ENCODE assay signal across 22 cellular contexts in the genomic region with DNA sequence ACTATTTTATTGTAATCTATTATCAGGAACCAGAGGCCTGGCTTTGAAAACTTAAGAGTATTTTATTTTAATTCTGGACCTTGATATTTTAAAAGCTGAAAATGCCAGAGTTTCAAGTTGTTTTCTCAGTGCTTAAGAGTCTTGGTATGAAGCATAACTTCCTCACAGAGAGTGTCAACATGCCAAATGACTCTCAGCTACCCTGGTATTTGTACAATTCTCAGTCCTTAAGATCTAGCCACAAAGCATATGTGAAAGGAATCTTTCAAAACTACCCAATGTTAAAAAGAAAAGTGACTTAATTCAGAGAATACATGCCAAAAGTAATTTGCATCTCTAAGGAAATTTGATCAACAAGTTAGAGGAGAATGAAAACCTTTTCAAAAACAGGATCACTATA.
DNase-seq lines count a peak whose midpoint lies in the region; ATAC-seq and TF ChIP-seq lines count a peak whose summit lies in the region.
"Had no signal": no experiment of that assay in that cellular context is flagged by ENCODE, and none has a peak within 500 bp of the region (broad histone marks: within the 10 kb centered on the region; RNA-seq: fewer than 3 reads in every experiment).

No MANE protein-coding gene starts in this region.

- H3K27me3 ChIP-seq in GM23248 (replicated peaks; ENCODE audit: insufficient read depth) (no peaks in the 10 kb centered on the region), tibial nerve (no peaks in the 10 kb centered on the region), right cardiac atrium (ENCODE audit: control insufficient read depth, insufficient read depth) (no peaks in the 10 kb centered on the region)
- H3K27me3 ChIP-seq: BLaER1, gastroesophageal sphincter, MG63 had no signal

- H3K9me3 ChIP-seq in GM23248 (ENCODE audit: low read depth): no peaks in the 10 kb centered on the region
- no peaks in the 10 kb centered on the region for H3K9me3 ChIP-seq in tibial nerve
- no peaks in the 10 kb centered on the region for H3K9me3 ChIP-seq in right cardiac atrium (ENCODE audit: control insufficient read depth, low read length)
- H3K9me3 ChIP-seq: BLaER1, gastroesophageal sphincter, MG63 had no signal

- peaks cover 33% of the 10 kb centered on the region for H3K4me1 ChIP-seq in GM23248 (ENCODE audit: insufficient read depth)
- H3K4me1 ChIP-seq in tibial nerve: no peaks in the 10 kb centered on the region
- no peaks in the 10 kb centered on the region for H3K4me1 ChIP-seq in right cardiac atrium (ENCODE audit: control insufficient read depth, insufficient read depth, low read length)
- H3K4me1 ChIP-seq: BLaER1, gastroesophageal sphincter had no signal

- ATAC-seq in HG03565 (IDR thresholded peaks at IDR 0.05; ENCODE audit: unreplicated experiment): no peak
- ATAC-seq in GM18502 (IDR thresholded peaks at IDR 0.05; ENCODE audit: poor library complexity, unreplicated experiment): no peak
- no peak for ATAC-seq in right cardiac atrium
- ATAC-seq: gastroesophageal sphincter, natural killer cell had no signal

- no peak for TF ChIP-seq CTCF in tibial nerve (IDR thresholded peaks at IDR 0.05)

- intact Hi-C loops in right cardiac atrium (cut with DNase I): no loop called here

- H3K4me2 ChIP-seq in GM23248 (ENCODE audit: unreplicated experiment): peak overlapping the region; percentile 63
- H3K4me2 ChIP-seq: BLaER1, PC-9 had no signal

- H3K79me2 ChIP-seq in GM23248 (ENCODE audit: insufficient read depth): no peaks in the 10 kb centered on the region

- TF ChIP-seq EP300 in tibial nerve (IDR thresholded peaks at IDR 0.05): no peak

- no peaks in the 10 kb centered on the region for H3K9me2 ChIP-seq in GM23248 (ENCODE audit: insufficient read depth)

- no peaks in the 10 kb centered on the region for H3K36me3 ChIP-seq in GM23248 (ENCODE audit: low read depth)
- no peaks in the 10 kb centered on the region for H3K36me3 ChIP-seq in tibial nerve
- H3K36me3 ChIP-seq: BLaER1, gastroesophageal sphincter, MG63 had no signal

- H3K9ac ChIP-seq in GM23248: no peak overlapping the region
- H3K9ac ChIP-seq: BLaER1 had no signal

- DNase-seq in GM23248: peak; percentile 84
- DNase-seq in astrocyte of the hippocampus (ENCODE audit: low read depth, low spot score): peak; percentile 71
- peak; percentile 11 for DNase-seq in hepatic stellate cell (ENCODE audit: low spot score)
- peak; percentile 70 for DNase-seq in stromal cell of bone marrow (ENCODE audit: low read depth)
- DNase-seq in tibial nerve (ENCODE audit: low spot score in 2 of 2): no peak
- DNase-seq in right cardiac atrium: no peak
- DNase-seq: activated CD4-positive, alpha-beta T cell treated with anti-CD3 and anti-CD28 coated beads, Interleukin-2, amount 10 ng/mL, durations not matched to agents 24 days and 14 days; activated naive CD4-positive, alpha-beta T cell treated with anti-CD3 and anti-CD28 coated beads, Interleukin-2, amount 10 ng/mL, durations not matched to agents 7 days and 5 days; caudate nucleus; effector CD8-positive, alpha-beta T cell; MG63; natural killer cell; NCI-H2029; NCI-H524; PC-9; retina; stimulated activated CD4-positive, alpha-beta T cell treated with anti-CD3 and anti-CD28 coated beads, Interleukin-2, amount 100 ng/mL, for 48 hours; substantia nigra had no signal

- H3K4me3 ChIP-seq in GM23248 (0 out of 2 replicates have a peak overlapping the region, but pooled peaks have one; percentile 6), tibial nerve (no peak overlapping the region), right cardiac atrium (ENCODE audit: low read length) (no peak overlapping the region)
- H3K4me3 ChIP-seq: BLaER1, gastroesophageal sphincter, MG63, PC-9 had no signal

- H3F3A ChIP-seq in GM23248 (ENCODE audit: insufficient read depth): peaks cover 34% of the 10 kb centered on the region

- H4K20me1 ChIP-seq in GM23248 (ENCODE audit: insufficient read depth): no peaks in the 10 kb centered on the region
- H4K20me1 ChIP-seq: BLaER1 had no signal

- H2AFZ ChIP-seq in GM23248: peak overlapping the region; percentile 66
- H2AFZ ChIP-seq: PC-9 had no signal

- no peak for TF ChIP-seq POLR2A in tibial nerve (IDR thresholded peaks at IDR 0.05)

- in situ Hi-C loops in GM23248 (cut with MboI): no loop called here

- H3K27ac ChIP-seq in GM23248: peak overlapping the region; percentile 65
- no peak overlapping the region for H3K27ac ChIP-seq in tibial nerve
- H3K27ac ChIP-seq in right cardiac atrium (ENCODE audit: low read length): no peak overlapping the region
- H3K27ac ChIP-seq: BLaER1, gastroesophageal sphincter, PC-9 had no signal

Comparison
In these comparisons a context has a peak if more than half of its experiments do, and no peak if none do; other contexts are left out.
1. DNase-seq: peak in GM23248 (single experiment), astrocyte of the hippocampus (single experiment), hepatic stellate cell (single experiment) and stromal cell of bone marrow (single experiment); none in tibial nerve (0 of 2) and right cardiac atrium (0 of 3).